Comparison of ENCODE assay signal across 8 cellular contexts in genomic region chr22:44735518-44736428, GRCh38. TPM values are rescaled to one million over a fixed set of nuclear protein-coding genes. Genes with fewer than 3 reads are reported as not detected.
A peak's percentile ranks its signal among the peaks of the same experiment; 100 is the strongest.
DNase-seq lines count a peak whose midpoint lies in the region; ATAC-seq and TF ChIP-seq lines count a peak whose summit lies in the region.

No MANE protein-coding gene starts in this region.

- peak; percentile 39 for DNase-seq in NCI-H1105 treated with DMSO at 0.1 percent for 48 hours (lab: John Stamatoyannopoulos, UW)
- DNase-seq in activated CD4-positive, alpha-beta T cell treated with anti-CD3 and anti-CD28 coated beads for 4 hours = peak; percentile 76 to 85
- peak; percentile 68 for DNase-seq in central memory CD4-positive, alpha-beta T cell
- peak; percentile 83 for DNase-seq in left lobe of liver (ENCODE audit: low spot score)
- peak; percentile 57 to 84 (median 71) for DNase-seq in stimulated activated CD4-positive, alpha-beta T cell treated with anti-CD3 and anti-CD28 coated beads, TNF-alpha, amount 100 ng/mL, for 1 hour (ENCODE audit: low read depth in 3 of 3, low spot score in 1 of 3)
- DNase-seq in NCI-H187 treated with DMSO at 0.1 percent for 48 hours (lab: John Stamatoyannopoulos, UW) = no peak

- TF ChIP-seq CTCF in GM12872 (IDR thresholded peaks at IDR 0.05; ENCODE audit: insufficient read depth, low read depth, low read length) = peak; percentile 97

- ATAC-seq in left lobe of liver (peak; percentile 74), GM18870 (IDR thresholded peaks at IDR 0.05; ENCODE audit: unreplicated experiment) (no peak)

RNA-seq across cellular contexts. Expression of gene ARHGAP8, which starts 16.6 kb away (rescaled TPM):
- total RNA-seq in left lobe of liver = 0.98 TPM

RNA-seq across cellular contexts. Expression of gene PRR5, which starts 33.8 kb away (rescaled TPM):
- total RNA-seq in left lobe of liver = 30.0 TPM
